Comparison of ENCODE assay signal across 8 cellular contexts in the genomic region with DNA sequence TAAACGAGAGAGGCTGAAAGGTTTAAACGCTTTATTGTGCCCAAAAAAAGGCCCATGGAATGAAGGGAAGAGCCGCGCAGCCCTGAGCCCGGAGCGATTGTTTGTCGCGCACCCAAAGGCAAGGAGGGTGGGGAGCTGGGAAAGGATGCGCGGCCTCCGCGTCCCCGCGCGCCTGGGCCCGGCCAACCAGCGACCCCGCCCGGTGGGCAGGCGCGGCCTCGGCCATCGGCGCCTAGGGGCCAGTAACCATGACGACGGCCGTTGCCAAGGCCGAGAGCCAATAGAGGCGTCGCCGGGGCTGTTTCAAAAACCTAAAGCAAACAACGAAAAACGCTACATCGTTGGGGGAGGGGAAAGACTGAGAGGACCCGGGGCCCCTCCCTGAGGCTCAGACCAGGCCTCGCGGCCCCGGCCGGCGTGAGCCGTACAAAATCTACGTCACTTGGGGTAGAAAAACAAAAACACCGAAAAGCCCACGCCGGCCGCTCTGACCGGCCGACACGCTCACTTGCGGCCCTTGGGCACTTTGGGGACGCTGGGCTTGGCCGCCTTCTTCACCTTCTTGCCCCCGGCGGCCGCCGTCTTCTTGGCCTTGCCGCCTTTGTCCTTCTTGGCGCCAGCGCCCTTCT. TPM values are rescaled to one million over a fixed set of nuclear protein-coding genes. Genes with fewer than 3 reads are reported as not detected.
DNase-seq lines count a peak whose midpoint lies in the region; ATAC-seq and TF ChIP-seq lines count a peak whose summit lies in the region.

No MANE protein-coding gene starts in this region.

- H3K27ac ChIP-seq in coronary artery: peak overlapping the region; percentile 92 to 98

- no peaks in the 10 kb centered on the region for H3K27me3 ChIP-seq in kidney epithelial cell (ENCODE audit: control insufficient read depth, insufficient read depth, low read length)

- ATAC-seq in HG02759 (IDR thresholded peaks at IDR 0.05; ENCODE audit: unreplicated experiment): peak; percentile 32
- ATAC-seq in activated B cell treated with CpG ODN at 0.5 μM for 24 hours (ENCODE audit: low read depth): peak; percentile 37
- ATAC-seq in HG03045 (IDR thresholded peaks at IDR 0.05; ENCODE audit: unreplicated experiment): no peak

- H3K4me1 Mint-ChIP-seq in activated B cell treated with CpG ODN at 0.5 μM for 24 hours: peaks cover 24% of the 10 kb centered on the region

- H3K36me3 Mint-ChIP-seq in activated B cell treated with CpG ODN at 0.5 μM for 24 hours (ENCODE audit: low read depth): no peaks in the 10 kb centered on the region

- no peaks in the 10 kb centered on the region for H3K9me3 Mint-ChIP-seq in activated B cell treated with CpG ODN at 0.5 μM for 24 hours

- H3K27me3 Mint-ChIP-seq in activated B cell treated with CpG ODN at 0.5 μM for 24 hours: peaks cover 15% of the 10 kb centered on the region

- TF ChIP-seq CTCF in activated B cell treated with CpG ODN at 0.5 μM for 24 hours (IDR thresholded peaks at IDR 0.05): no peak
- TF ChIP-seq CTCF in coronary artery (IDR thresholded peaks at IDR 0.05): no peak
- TF ChIP-seq CTCF in kidney epithelial cell (IDR thresholded peaks at IDR 0.05; ENCODE audit: insufficient read depth, low read length, poor library complexity, severe bottlenecking): no peak

- H3K4me3 ChIP-seq in coronary artery (peak overlapping the region; percentile 78), kidney epithelial cell (ENCODE audit: low read depth, low read length) (peak overlapping the region; percentile 93)

- DNase-seq in DMS53 (lab: John Stamatoyannopoulos, UW) (peak; percentile 91), NCI-H2196 treated with DMSO at 0.1 percent for 48 hours (lab: John Stamatoyannopoulos, UW; ENCODE audit: unreplicated experiment) (peak; percentile 96), activated B cell treated with CpG ODN at 0.5 μM for 24 hours (peak; percentile 57), coronary artery (ENCODE audit: low spot score) (peak; percentile 96), kidney epithelial cell (ENCODE audit: low read depth) (no peak), smooth muscle cell of the brain vasculature (ENCODE audit: low read depth, low spot score) (peak; percentile 71)

- H3K36me3 ChIP-seq in kidney epithelial cell (ENCODE audit: control insufficient read depth, insufficient read depth, low read length): no peaks in the 10 kb centered on the region

- no peak overlapping the region for H3K27ac Mint-ChIP-seq in activated B cell treated with CpG ODN at 0.5 μM for 24 hours

- intact Hi-C loops in activated B cell treated with CpG ODN at 0.5 μM for 24 hours (cut with micrococcal nuclease): loop anchor here (1.0 to 5.0 kb wide), 5 partner anchors 9 to 263 kb away; partner anchors contain the start of genes CNBP and RAB43

- CTCF ChIA-PET in activated B cell treated with CpG ODN at 0.5 μM for 24 hours (lab: Charles Lee): interaction anchor here (1.4 to 2.9 kb wide), 9 partner anchors 8 to 344 kb away, joined by 6 to 38 read pairs (median 15); partner anchors contain the start of genes COPG1 and HMCES

- POLR2A ChIA-PET in activated B cell treated with CpG ODN at 0.5 μM for 24 hours (lab: Charles Lee): interaction anchor here (0.9 to 5.1 kb wide), 10 partner anchors 10 to 298 kb away, joined by 3 to 172 read pairs (median 14); partner anchors contain the start of genes COPG1, HMCES, IFT122 and MBD4

- H3K4me3 Mint-ChIP-seq in activated B cell treated with CpG ODN at 0.5 μM for 24 hours: peak overlapping the region; percentile 80

RNA-seq across cellular contexts. Expression of gene HMCES, which starts 36.2 kb away (rescaled TPM):
- 31.7 and 37.2 TPM in 2 replicates for total RNA-seq in activated B cell treated with CpG ODN at 0.5 μM for 24 hours
- 30.1 and 31.4 TPM in 2 replicates for total RNA-seq in kidney epithelial cell
